8 cellular contexts compared by ENCODE assay signal in the genomic region with DNA sequence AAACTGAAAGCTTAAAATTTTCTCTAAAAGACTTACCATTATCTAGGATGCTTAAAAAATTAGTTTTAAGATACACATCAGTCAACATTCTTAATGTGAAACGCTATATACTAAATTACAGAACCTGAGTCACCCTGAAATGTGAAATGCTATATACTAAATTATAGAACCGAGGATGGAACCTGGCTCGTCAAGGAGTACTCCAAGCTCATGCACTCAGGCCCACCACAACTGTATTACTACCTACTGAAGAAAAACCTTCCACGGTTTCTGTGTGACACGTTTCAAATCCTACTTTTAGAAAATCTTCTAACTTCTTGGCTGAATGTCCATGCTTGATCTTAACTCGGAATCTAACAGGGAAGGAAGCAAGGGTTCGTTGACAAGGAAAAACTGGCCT. TPM values are rescaled to one million over a fixed set of nuclear protein-coding genes. Genes with fewer than 3 reads are reported as not detected.
DNase-seq lines count a peak whose midpoint lies in the region; ATAC-seq and TF ChIP-seq lines count a peak whose summit lies in the region.

No MANE protein-coding gene starts in this region.

- H3K9ac ChIP-seq in rectal smooth muscle tissue (ENCODE audit: low read length) = peak overlapping the region; percentile 87

- TF ChIP-seq CTCF in GM06990 (IDR thresholded peaks at IDR 0.05; ENCODE audit: insufficient read depth, low read length, poor library complexity, severe bottlenecking) (no peak), epithelial cell of proximal tubule (conservative IDR thresholded peaks at IDR 0.05; ENCODE audit: low read depth, low read length) (no peak)

- ATAC-seq in GM21529 (IDR thresholded peaks at IDR 0.05; ENCODE audit: unreplicated experiment) (no peak), HG03565 (IDR thresholded peaks at IDR 0.05; ENCODE audit: unreplicated experiment) (no peak), GM18519 (IDR thresholded peaks at IDR 0.05; ENCODE audit: low FRiP score, unreplicated experiment) (no peak)

- H3K4me1 ChIP-seq in rectal smooth muscle tissue (ENCODE audit: control insufficient read depth, insufficient read depth, low read length) = peaks cover 11% of the 10 kb centered on the region

- DNase-seq in GM06990 (ENCODE audit: extremely low read depth, insufficient read length) = no peak
- DNase-seq in RKO (ENCODE audit: low spot score) = peak; percentile 21
- no peak for DNase-seq in epithelial cell of proximal tubule (ENCODE audit: low read depth)
- no peak for DNase-seq in stimulated activated CD4-positive, alpha-beta T cell treated with anti-CD3 and anti-CD28 coated beads, Interleukin-1b, Interleukin-23, amount 100 ng/mL, for 48 hours

- H3K27ac ChIP-seq in rectal smooth muscle tissue (ENCODE audit: low read depth, low read length) = peak overlapping the region; percentile 88

- H3K4me3 ChIP-seq in GM06990 (replicated peaks; ENCODE audit: low read depth, low read length) (peak overlapping the region; percentile 67), epithelial cell of proximal tubule (ENCODE audit: low read depth, low read length) (peak overlapping the region; percentile 89), rectal smooth muscle tissue (ENCODE audit: low read length) (peak overlapping the region; percentile 94)

- H3K27me3 ChIP-seq in GM06990 (replicated peaks; ENCODE audit: control insufficient read depth, insufficient read depth, low read length) = no peaks in the 10 kb centered on the region; the same call in 1 of the 2 replicates
- H3K27me3 ChIP-seq in rectal smooth muscle tissue (ENCODE audit: control insufficient read depth, insufficient read depth, low read length) = no peaks in the 10 kb centered on the region

- H3K36me3 ChIP-seq in GM06990 (ENCODE audit: control insufficient read depth, insufficient read depth, low read length) (no peaks in the 10 kb centered on the region), rectal smooth muscle tissue (ENCODE audit: control insufficient read depth, insufficient read depth, low read length) (no peaks in the 10 kb centered on the region)

RNA-seq across cellular contexts. Expression of a gene that starts 1.5 kb away (rescaled TPM):
- total RNA-seq in epithelial cell of proximal tubule = 31.8 and 45.9 TPM in 2 replicates

RNA-seq across cellular contexts. Expression of a gene that starts 21.3 kb away (rescaled TPM):
- total RNA-seq in epithelial cell of proximal tubule = 26.4 and 52.3 TPM in 2 replicates
